22 cellular contexts compared by ENCODE assay signal in genomic region chr3:52859686-52860423, GRCh38. TPM values are rescaled to one million over a fixed set of nuclear protein-coding genes. Genes with fewer than 3 reads are reported as not detected.
"Had no signal": no experiment of that assay in that cellular context is flagged by ENCODE, and none has a peak within 500 bp of the region (broad histone marks: within the 10 kb centered on the region; RNA-seq: fewer than 3 reads in every experiment).

No MANE protein-coding gene starts in this region.

- FAIRE-seq: frontal cortex had no signal

- H3K36me3 ChIP-seq: neural progenitor cell, prostate gland, thyroid gland had no signal

- ATAC-seq: activated CD4-positive, alpha-beta T cell treated with anti-CD3 and anti-CD28 coated beads for 36 hours; left ventricle myocardium superior; naive thymus-derived CD8-positive, alpha-beta T cell; stimulated activated naive CD8-positive, alpha-beta T cell treated with anti-CD3 and anti-CD28 coated beads, Interleukin-15, Interleukin-2, amounts not matched to agents 100 U/mL and 50 U/mL, for 24 hours had no signal

- H3K9me3 ChIP-seq: prostate gland, thyroid gland, upper lobe of right lung had no signal

- H3K4me3 ChIP-seq: neural progenitor cell, prostate gland, thyroid gland, upper lobe of right lung had no signal

- H3K27me3 ChIP-seq: neural progenitor cell, thyroid gland, upper lobe of right lung had no signal

- H3K4me1 Mint-ChIP-seq: activated B cell treated with CpG ODN at 0.5 μM for 24 hours; activated CD4-positive, alpha-beta T cell treated with anti-CD3 and anti-CD28 coated beads for 36 hours; mesothelial cell of epicardium; neural progenitor cell had no signal

- H3K4me3 Mint-ChIP-seq: activated B cell treated with CpG ODN at 0.5 μM for 24 hours; activated CD4-positive, alpha-beta T cell treated with anti-CD3 and anti-CD28 coated beads for 36 hours; activated T-cell treated with anti-CD3 and anti-CD28 coated beads, Interleukin-2, amount 50 U/mL, for 24 hours; mesothelial cell of epicardium; naive thymus-derived CD8-positive, alpha-beta T cell; neural progenitor cell had no signal

- DNase-seq: activated B cell treated with CpG ODN at 0.5 μM for 24 hours; activated CD4-positive, alpha-beta T cell treated with anti-CD3 and anti-CD28 coated beads for 36 hours; activated CD4-positive, alpha-beta T cell treated with anti-CD3 and anti-CD28 coated beads, Interleukin-2, amount 50 U/mL, for 4 hours; activated CD8-positive, alpha-beta memory T cell treated with anti-CD3 and anti-CD28 coated beads for 24 hours; activated CD8-positive, alpha-beta memory T cell treated with anti-CD3 and anti-CD28 coated beads, Interleukin-2, amount 50 U/mL, for 4 hours; activated naive CD4-positive, alpha-beta T cell treated with Interleukin-2 at 50 U/mL for 16 hours; activated T-cell treated with anti-CD3 and anti-CD28 coated beads, Interleukin-2, amount 50 U/mL, for 24 hours; dermis blood vessel endothelial cell; effector memory CD4-positive, alpha-beta T cell; hippocampal formation; left ventricle myocardium superior; mammary epithelial cell; stimulated activated CD4-positive, alpha-beta T cell treated with anti-CD3 and anti-CD28 coated beads, Interleukin-4, amount 100 ng/mL, for 1 hour; stimulated activated naive CD8-positive, alpha-beta T cell treated with anti-CD3 and anti-CD28 coated beads, Interleukin-15, Interleukin-2, amounts not matched to agents 100 U/mL and 50 U/mL, for 24 hours; thyroid gland; upper lobe of right lung had no signal

- H3K27ac Mint-ChIP-seq: activated B cell treated with CpG ODN at 0.5 μM for 24 hours; activated CD4-positive, alpha-beta T cell treated with anti-CD3 and anti-CD28 coated beads for 36 hours; activated T-cell treated with anti-CD3 and anti-CD28 coated beads, Interleukin-2, amount 50 U/mL, for 24 hours; activated T-helper 2 cell treated with anti-CD3 and anti-CD28 coated beads, Interferon-gamma antibody, Interleukin-2, Interleukin-4, amounts not matched to agents 10 μg/mL and 5 μg/mL and 100 μg/mL, durations not matched to agents 14 hours and 24 hours and 36 hours; mesothelial cell of epicardium; neural progenitor cell had no signal

- H3K27me3 Mint-ChIP-seq: activated B cell treated with CpG ODN at 0.5 μM for 24 hours; activated CD4-positive, alpha-beta T cell treated with anti-CD3 and anti-CD28 coated beads for 36 hours; activated T-cell treated with anti-CD3 and anti-CD28 coated beads, Interleukin-2, amount 50 U/mL, for 24 hours; naive thymus-derived CD8-positive, alpha-beta T cell had no signal

- H3K27ac ChIP-seq: neural progenitor cell, prostate gland, thyroid gland, upper lobe of right lung had no signal

- H3K4me1 ChIP-seq: neural progenitor cell, prostate gland, thyroid gland, upper lobe of right lung had no signal

RNA-seq across cellular contexts. Expression of gene MUSTN1, which starts 25.0 kb away (rescaled TPM):
- total RNA-seq: dermis blood vessel endothelial cell, frontal cortex, mammary epithelial cell had no signal
